In genomic region chr4:2300431-2300861, GRCh38 we compare ENCODE assay signal across 16 cellular contexts.
"Had no signal": no experiment of that assay in that cellular context is flagged by ENCODE, and none has a peak within 500 bp of the region (broad histone marks: within the 10 kb centered on the region; RNA-seq: fewer than 3 reads in every experiment).

No MANE protein-coding gene starts in this region.

- H3K27ac ChIP-seq: body of pancreas, hepatocyte, testis had no signal

- DNase-seq: activated B cell treated with CpG ODN at 0.5 μM for 24 hours; amniotic stem cell; body of pancreas; central memory CD4-positive, alpha-beta T cell; left cardiac atrium; naive thymus-derived CD4-positive, alpha-beta T cell; nucleus accumbens; sigmoid colon; stimulated activated CD4-positive, alpha-beta T cell treated with anti-CD3 and anti-CD28 coated beads, Interleukin-12 subunit alpha, Interleukin-12 subunit beta, amount 100 ng/mL, for 4 hours; stimulated activated CD4-positive, alpha-beta T cell treated with anti-CD3 and anti-CD28 coated beads, Interleukin-2, amount 100 ng/mL, for 48 hours; testis had no signal

- H3K27me3 ChIP-seq: body of pancreas, hepatocyte, sigmoid colon, testis had no signal

- H3K4me3 ChIP-seq: body of pancreas, hepatocyte, sigmoid colon, testis had no signal

- H3K4me1 ChIP-seq: testis had no signal

- ATAC-seq: activated naive CD4-positive, alpha-beta T cell treated with anti-CD3 and anti-CD28 coated beads, Interleukin-2, amount 50 U/mL, for 72 hours; body of pancreas; left cardiac atrium; naive thymus-derived CD4-positive, alpha-beta T cell had no signal

- H3K27ac Mint-ChIP-seq: activated B cell treated with CpG ODN at 0.5 μM for 24 hours; activated naive CD4-positive, alpha-beta T cell treated with anti-CD3 and anti-CD28 coated beads, Interleukin-2, amount 50 U/mL, for 72 hours; dendritic cell treated with granulocyte-macrophage colony-stimulating factor and Interleukin-4, amounts not matched to agents 40 ng/mL and 50 ng/mL, for 4 days; stimulated activated naive CD8-positive, alpha-beta T cell treated with anti-CD3 and anti-CD28 coated beads, Interleukin-15, Interleukin-2, amounts not matched to agents 100 ng/mL and 50 ng/mL, for 24 hours; T-helper 1 cell treated with Interleukin-12 subunit alpha and Interleukin-12 subunit beta and Interleukin-4 antibody, amounts not matched to agents 30 μg/mL and 1 μg/mL, for 36 hours had no signal

- H3K27me3 Mint-ChIP-seq: activated B cell treated with CpG ODN at 0.5 μM for 24 hours; stimulated activated naive CD8-positive, alpha-beta T cell treated with anti-CD3 and anti-CD28 coated beads, Interleukin-15, Interleukin-2, amounts not matched to agents 100 ng/mL and 50 ng/mL, for 24 hours had no signal

- H3K36me3 ChIP-seq: sigmoid colon had no signal

- H3K4me3 Mint-ChIP-seq: activated B cell treated with CpG ODN at 0.5 μM for 24 hours; dendritic cell treated with granulocyte-macrophage colony-stimulating factor and Interleukin-4, amounts not matched to agents 40 ng/mL and 50 ng/mL, for 4 days; naive thymus-derived CD4-positive, alpha-beta T cell; stimulated activated naive CD8-positive, alpha-beta T cell treated with anti-CD3 and anti-CD28 coated beads, Interleukin-15, Interleukin-2, amounts not matched to agents 100 ng/mL and 50 ng/mL, for 24 hours; T-helper 1 cell treated with Interleukin-12 subunit alpha and Interleukin-12 subunit beta and Interleukin-4 antibody, amounts not matched to agents 30 μg/mL and 1 μg/mL, for 36 hours had no signal

- H3K36me3 Mint-ChIP-seq: activated naive CD4-positive, alpha-beta T cell treated with anti-CD3 and anti-CD28 coated beads, Interleukin-2, amount 50 U/mL, for 72 hours had no signal

- H3K9me3 ChIP-seq: testis had no signal

- H3K9me3 Mint-ChIP-seq: activated B cell treated with CpG ODN at 0.5 μM for 24 hours; activated naive CD4-positive, alpha-beta T cell treated with anti-CD3 and anti-CD28 coated beads, Interleukin-2, amount 50 U/mL, for 72 hours; stimulated activated naive CD8-positive, alpha-beta T cell treated with anti-CD3 and anti-CD28 coated beads, Interleukin-15, Interleukin-2, amounts not matched to agents 100 ng/mL and 50 ng/mL, for 24 hours; T-helper 1 cell treated with Interleukin-12 subunit alpha and Interleukin-12 subunit beta and Interleukin-4 antibody, amounts not matched to agents 30 μg/mL and 1 μg/mL, for 36 hours had no signal
